10 cellular contexts compared by ENCODE assay signal in the genomic region with DNA sequence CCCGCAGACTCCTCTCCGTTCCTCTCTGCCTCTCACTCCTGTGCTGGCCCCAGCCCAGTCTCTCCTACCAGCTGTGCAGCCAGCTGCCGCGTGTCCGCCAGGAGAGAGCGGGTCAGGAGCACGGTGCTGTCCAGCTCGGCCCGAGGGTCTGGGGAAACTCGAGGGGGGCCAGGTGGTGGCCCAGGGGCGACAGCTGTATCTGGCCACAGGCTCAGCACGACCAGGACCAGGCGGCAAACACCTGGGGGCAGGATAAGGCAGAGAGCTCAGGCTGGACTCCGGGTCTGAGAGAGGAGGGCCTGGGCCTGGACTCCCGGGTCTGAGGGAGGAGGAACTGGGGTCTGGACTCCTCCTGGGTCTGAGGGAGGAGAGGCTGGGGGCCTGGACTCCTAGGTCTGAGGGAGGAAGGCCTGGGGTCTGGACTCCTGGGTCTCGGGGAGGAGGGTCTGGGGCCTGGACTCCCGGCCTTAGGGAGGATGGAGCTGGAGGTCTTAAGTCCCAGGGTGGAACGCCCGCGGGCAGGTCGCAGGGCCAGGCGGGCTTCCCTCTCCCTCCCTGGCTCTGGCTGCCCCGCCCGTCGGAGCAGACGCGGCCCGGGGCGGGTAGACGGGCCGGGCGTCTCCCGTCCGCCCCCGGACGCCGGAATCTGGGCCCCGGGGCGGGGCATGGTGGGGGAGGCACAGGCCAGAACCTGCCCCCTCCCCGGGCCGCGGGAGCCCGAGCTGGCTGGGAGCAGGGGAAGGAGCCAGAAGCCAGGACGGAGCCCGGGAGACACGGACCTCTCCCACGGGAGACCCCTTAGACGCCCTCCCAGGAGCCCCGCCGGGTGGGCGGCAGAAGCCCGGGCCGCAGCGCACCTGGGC. TPM values are rescaled to one million over a fixed set of nuclear protein-coding genes. Genes with fewer than 3 reads are reported as not detected.
DNase-seq lines count a peak whose midpoint lies in the region; ATAC-seq and TF ChIP-seq lines count a peak whose summit lies in the region.
"Had no signal": no experiment of that assay in that cellular context is flagged by ENCODE, and none has a peak within 500 bp of the region (broad histone marks: within the 10 kb centered on the region; RNA-seq: fewer than 3 reads in every experiment).

No MANE protein-coding gene starts in this region.

- DNase-seq in NCI-H2171 treated with DMSO at 0.1 percent for 48 hours (lab: John Stamatoyannopoulos, UW) (peak; percentile 29), NCI-H2171 (lab: John Stamatoyannopoulos, UW) (no peak), RPMI7951 (ENCODE audit: low read depth) (peak; percentile 77), fibroblast of mammary gland (ENCODE audit: low read depth) (peak; percentile 33), retina (peak; percentile 51)

- peak overlapping the region; percentile 35 for H3K4me3 ChIP-seq in fibroblast of mammary gland (ENCODE audit: control insufficient read depth, low read depth, low read length)

- ATAC-seq in GM18858 (IDR thresholded peaks at IDR 0.05; ENCODE audit: unreplicated experiment) = no peak
- ATAC-seq in GM21360 (IDR thresholded peaks at IDR 0.05; ENCODE audit: unreplicated experiment) = no peak
- no peak for ATAC-seq in GM21723 (IDR thresholded peaks at IDR 0.05; ENCODE audit: unreplicated experiment)

- TF ChIP-seq CTCF in fibroblast of mammary gland (conservative IDR thresholded peaks at IDR 0.05; ENCODE audit: control insufficient read depth, insufficient read depth, low read depth, low read length) = no peak

RNA-seq across cellular contexts. Expression of a gene that starts 1.3 kb away (rescaled TPM):
- total RNA-seq in RPMI7951 (2014; rRNA removed; shearing (Covaris generic)) = 5.6 and 8.4 TPM in 2 replicates

RNA-seq across cellular contexts. Expression of a gene that starts 5.9 kb away (rescaled TPM):
- total RNA-seq in RPMI7951 (2014; rRNA removed; shearing (Covaris generic)) = not detected in 2 replicates
- total RNA-seq: CD8-positive, alpha-beta memory T cell; dermis microvascular lymphatic vessel endothelial cell had no signal

RNA-seq across cellular contexts. Expression of a gene that starts 7.7 kb away (rescaled TPM):
- total RNA-seq in RPMI7951 (2014; rRNA removed; shearing (Covaris generic)) = not detected in 2 replicates
- total RNA-seq: CD8-positive, alpha-beta memory T cell; dermis microvascular lymphatic vessel endothelial cell had no signal

RNA-seq across cellular contexts. Expression of a gene that starts 14.4 kb away (rescaled TPM):
- 0.10 TPM in 1 of 2 replicates, not detected in the other for total RNA-seq in RPMI7951 (2014; rRNA removed; shearing (Covaris generic))
- total RNA-seq: CD8-positive, alpha-beta memory T cell; dermis microvascular lymphatic vessel endothelial cell had no signal

RNA-seq across cellular contexts. Expression of a gene that starts 15.2 kb away (rescaled TPM):
- not detected in 2 replicates for total RNA-seq in RPMI7951 (2014; rRNA removed; shearing (Covaris generic))
